ENCODE assay signal across 1 cellular context in genomic region chr15:69462030-69462492, GRCh38.
TF ChIP-seq lines count a peak whose summit lies in the region.

No MANE protein-coding gene starts in this region.

TF ChIP-seq in A549, 52 proteins besides CTCF, POLR2A, EP300 and RAD21 (continued from another document):
- TF ChIP-seq, protein P1, sequence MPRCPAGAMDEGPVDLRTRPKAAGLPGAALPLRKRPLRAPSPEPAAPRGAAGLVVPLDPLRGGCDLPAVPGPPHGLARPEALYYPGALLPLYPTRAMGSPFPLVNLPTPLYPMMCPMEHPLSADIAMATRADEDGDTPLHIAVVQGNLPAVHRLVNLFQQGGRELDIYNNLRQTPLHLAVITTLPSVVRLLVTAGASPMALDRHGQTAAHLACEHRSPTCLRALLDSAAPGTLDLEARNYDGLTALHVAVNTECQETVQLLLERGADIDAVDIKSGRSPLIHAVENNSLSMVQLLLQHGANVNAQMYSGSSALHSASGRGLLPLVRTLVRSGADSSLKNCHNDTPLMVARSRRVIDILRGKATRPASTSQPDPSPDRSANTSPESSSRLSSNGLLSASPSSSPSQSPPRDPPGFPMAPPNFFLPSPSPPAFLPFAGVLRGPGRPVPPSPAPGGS (IDR thresholded peaks at IDR 0.05) = 0 out of 3 replicates have a peak, but pooled peaks have one; percentile 1
- TF ChIP-seq MYC (IDR thresholded peaks at IDR 0.05; ENCODE audit: borderline replicate concordance, low read length) = no peak
- no peak for TF ChIP-seq HOXA7 (CRISPR knock-in tag; IDR thresholded peaks at IDR 0.05)
